8 cellular contexts compared by ENCODE assay signal in the genomic region with DNA sequence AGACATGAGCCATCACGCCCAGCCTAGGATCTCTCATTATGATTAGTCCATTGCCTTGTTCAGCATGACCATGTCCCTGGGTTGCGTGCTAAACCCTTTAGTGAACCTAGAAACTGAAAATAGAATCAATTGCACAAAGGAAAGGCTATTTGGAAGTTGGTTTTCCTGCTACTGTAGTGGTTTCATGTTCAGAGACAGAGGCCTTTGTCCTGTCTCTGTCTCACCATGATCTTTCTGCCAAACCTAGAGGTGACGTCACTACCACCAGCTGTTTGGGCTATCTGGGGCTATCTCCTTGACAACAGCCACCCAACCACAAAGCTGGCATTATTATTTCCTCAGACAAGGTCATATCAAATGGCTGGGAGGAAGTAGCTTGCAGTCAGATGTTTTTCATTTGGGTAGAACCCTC. TPM values are rescaled to one million over a fixed set of nuclear protein-coding genes. Genes with fewer than 3 reads are reported as not detected.
DNase-seq lines count a peak whose midpoint lies in the region; ATAC-seq and TF ChIP-seq lines count a peak whose summit lies in the region.

No MANE protein-coding gene starts in this region.

- ATAC-seq in HG03342 (IDR thresholded peaks at IDR 0.05; ENCODE audit: unreplicated experiment) = peak; percentile 58
- no peak for ATAC-seq in HG03139 (IDR thresholded peaks at IDR 0.05; ENCODE audit: unreplicated experiment)

- no peak for TF ChIP-seq EP300 in transverse colon (IDR thresholded peaks at IDR 0.05; ENCODE audit: low read depth)

- no peak for TF ChIP-seq POLR2A in transverse colon (IDR thresholded peaks at IDR 0.05)

- POLR2A ChIA-PET in A673 (lab: Charles Lee; ENCODE audit: low non-redundant PET) (interaction anchor here (0.6 kb wide), 1 partner anchor 411 kb away, joined by 16 read pairs; no protein-coding TSS in a partner anchor), GM10248 (lab: Yijun Ruan, JAX) (no interaction called here)

- no TSS peak for BruUV-seq in A673 (replicated peaks; lab: Mats Ljungman, UMichigan)

- CTCF ChIA-PET in A673 (lab: Charles Lee) = no interaction called here
- CTCF ChIA-PET in GM10248 (lab: Yijun Ruan, JAX) = interaction anchor here (1.6 to 2.1 kb wide), 2 partner anchors 10 to 19 kb away, joined by 4 to 6 read pairs; no protein-coding TSS in a partner anchor

- TF ChIP-seq CTCF in A673 (conservative IDR thresholded peaks at IDR 0.05; ENCODE audit: low read depth, low read length) (no peak), GM10248 (IDR thresholded peaks at IDR 0.05; ENCODE audit: control extremely low read depth, extremely low read depth, low read depth, missing control alignments) (no peak), astrocyte of the spinal cord (IDR thresholded peaks at IDR 0.05; ENCODE audit: low read depth, low read length) (no peak), transverse colon (IDR thresholded peaks at IDR 0.05) (no peak)

- H3K27me3 ChIP-seq in A673 (replicated peaks; ENCODE audit: insufficient read depth, low read depth, low read length, poor library complexity) (no peaks in the 10 kb centered on the region), transverse colon (no peaks in the 10 kb centered on the region)

- H3K27ac ChIP-seq in A673 (ENCODE audit: low read depth, low read length, poor library complexity, severe bottlenecking) (no peak overlapping the region), transverse colon (peak overlapping the region in 1 of 4 donors; percentile 43)

- WGBS in transverse colon (ENCODE audit: low coverage in 1 of 2), 2 donors = 43 to 64% methylated on average over 1 to 3 of the region's 3 CpGs

- no peak overlapping the region for H3K4me3 ChIP-seq in A673 (ENCODE audit: low read depth, low read length, poor library complexity, severe bottlenecking)
- H3K4me3 ChIP-seq in astrocyte of the spinal cord (ENCODE audit: low read depth, low read length) = no peak overlapping the region
- no peak overlapping the region for H3K4me3 ChIP-seq in transverse colon

- DNase-seq in A673 (ENCODE audit: low spot score) (peak; percentile 68), GM10248 (ENCODE audit: extremely low spot score) (peak; percentile 42), NCI-H774 (lab: John Stamatoyannopoulos, UW) (peak; percentile 91), astrocyte of the spinal cord (ENCODE audit: low read depth, low spot score) (peak; percentile 92), inferior parietal cortex (ENCODE audit: extremely low spot score) (peak; percentile 89), transverse colon (peak; percentile 40)

- in situ Hi-C loops in astrocyte of the spinal cord (cut with HindIII; ENCODE audit: low sequenced_read_pairs) (no loop called here), transverse colon (cut with MboI; ENCODE audit: low pct_ligation_motif_present in 1 of 4, low pct_unique_long_range_greater_than_20kb in 1 of 4, low sequenced_read_pairs in 3 of 4) (no loop called here)

- intact Hi-C loops in A673 (cut with micrococcal nuclease; ENCODE audit: unreplicated experiment) = no loop called here
- intact Hi-C loops in transverse colon (cut with DNase I; ENCODE audit: low total_unique reads) = no loop called here

- no peaks in the 10 kb centered on the region for H3K36me3 ChIP-seq in A673 (ENCODE audit: insufficient read depth, low read length, poor library complexity, severe bottlenecking)
- no peaks in the 10 kb centered on the region for H3K36me3 ChIP-seq in transverse colon

- H3K9me3 ChIP-seq in A673 (ENCODE audit: low read depth, low read length, poor library complexity, severe bottlenecking) (no peaks in the 10 kb centered on the region), transverse colon (no peaks in the 10 kb centered on the region)

- H3K4me1 ChIP-seq in A673 (ENCODE audit: insufficient read depth, low read length, poor library complexity, severe bottlenecking) (peaks cover 10% of the 10 kb centered on the region), transverse colon (peaks cover 0 to 15% (median 10%) of the 10 kb centered on the region in 4 donors)

RNA-seq across cellular contexts. Expression of a gene that starts 4.0 kb away (rescaled TPM):
- total RNA-seq in A673 (2021) (94.5 and 97.0 TPM in 2 replicates), transverse colon (100 to 1,000 TPM in 1 of 4 donors, 10 to 100 TPM in 3; 23.6 to 154 (median 28.0) TPM)

Comparison
In these comparisons a context has a peak if more than half of its experiments do, and no peak if none do; other contexts are left out.
1. DNase-seq: peak in every context shown above with its lines; median percentile 92 in astrocyte of the spinal cord; 91 in NCI-H774; 89 in inferior parietal cortex; 68 in A673; 42 in GM10248; 40 in transverse colon.